ENCODE assay signal across 1 cellular context in the genomic region with DNA sequence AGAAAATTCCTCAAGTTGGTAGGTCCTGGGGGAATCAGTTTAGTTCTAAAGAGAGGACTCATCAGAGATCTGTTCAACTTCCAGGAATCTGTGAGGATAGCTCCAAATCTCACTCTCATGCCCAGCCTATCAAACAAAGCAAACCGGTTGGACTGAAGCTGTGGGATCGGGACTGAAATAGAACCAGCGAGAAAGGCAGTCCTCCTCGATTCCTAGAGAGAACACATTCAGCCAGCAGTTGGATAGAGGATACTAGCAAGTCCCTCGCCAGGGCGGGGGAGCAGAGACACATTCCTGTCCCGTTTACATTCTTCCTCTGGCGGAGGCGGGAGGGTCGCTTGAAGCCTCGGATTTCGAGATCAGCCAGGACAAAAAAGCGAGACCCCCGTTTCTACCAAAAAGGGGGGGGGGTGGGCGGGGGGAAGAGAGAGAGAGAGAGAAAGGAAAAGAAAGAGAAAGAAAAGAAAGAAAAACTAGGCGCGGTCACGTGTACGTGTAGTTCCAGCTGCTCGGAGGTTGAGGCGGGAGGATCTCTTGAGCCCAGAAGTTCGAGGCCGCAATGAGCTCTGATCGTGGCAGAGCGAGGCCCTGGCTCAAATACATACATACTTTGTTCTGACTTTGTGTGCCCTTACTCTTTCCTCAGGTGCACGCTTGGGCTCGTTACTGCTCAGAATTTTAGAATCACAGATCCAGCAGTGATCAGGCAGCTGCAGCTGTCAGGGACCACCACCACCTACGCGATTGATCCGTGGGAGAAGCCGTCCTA.
TF ChIP-seq lines count a peak whose summit lies in the region.

No MANE protein-coding gene starts in this region.

TF ChIP-seq in HepG2, 621 proteins besides CTCF, POLR2A, EP300 and RAD21 (continued from another document):
- no peak for TF ChIP-seq THAP9 (CRISPR knock-in tag; IDR thresholded peaks at IDR 0.05; ENCODE audit: borderline replicate concordance)
- TF ChIP-seq, protein P1, sequence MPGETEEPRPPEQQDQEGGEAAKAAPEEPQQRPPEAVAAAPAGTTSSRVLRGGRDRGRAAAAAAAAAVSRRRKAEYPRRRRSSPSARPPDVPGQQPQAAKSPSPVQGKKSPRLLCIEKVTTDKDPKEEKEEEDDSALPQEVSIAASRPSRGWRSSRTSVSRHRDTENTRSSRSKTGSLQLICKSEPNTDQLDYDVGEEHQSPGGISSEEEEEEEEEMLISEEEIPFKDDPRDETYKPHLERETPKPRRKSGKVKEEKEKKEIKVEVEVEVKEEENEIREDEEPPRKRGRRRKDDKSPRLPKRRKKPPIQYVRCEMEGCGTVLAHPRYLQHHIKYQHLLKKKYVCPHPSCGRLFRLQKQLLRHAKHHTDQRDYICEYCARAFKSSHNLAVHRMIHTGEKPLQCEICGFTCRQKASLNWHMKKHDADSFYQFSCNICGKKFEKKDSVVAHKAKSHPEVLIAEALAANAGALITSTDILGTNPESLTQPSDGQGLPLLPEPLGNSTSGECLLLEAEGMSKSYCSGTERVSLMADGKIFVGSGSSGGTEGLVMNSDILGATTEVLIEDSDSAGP (CRISPR knock-in tag; IDR thresholded peaks at IDR 0.05; ENCODE audit: borderline replicate concordance): 0 out of 2 replicates have a peak, but pooled peaks have one; percentile 31
- TF ChIP-seq XRCC5 (optimal IDR thresholded peaks at IDR 0.05; ENCODE audit: low read length): peak; percentile 80
- TF ChIP-seq MIER2 (CRISPR knock-in tag; IDR thresholded peaks at IDR 0.05): peak; percentile 80
- no peak for TF ChIP-seq YEATS4 (CRISPR knock-in tag; IDR thresholded peaks at IDR 0.05; ENCODE audit: borderline replicate concordance)
- TF ChIP-seq ZMYM3 (CRISPR knock-in tag; IDR thresholded peaks at IDR 0.05): peak; percentile 77
- TF ChIP-seq ZNF687 (CRISPR knock-in tag; IDR thresholded peaks at IDR 0.05): peak; percentile 62
- TF ChIP-seq TBL1XR1 (IDR thresholded peaks at IDR 0.05; ENCODE audit: borderline replicate concordance, low read length, partially characterized antibody): peak; percentile 8
- TF ChIP-seq ZNF629 (CRISPR knock-in tag; conservative IDR thresholded peaks at IDR 0.05): no peak
- TF ChIP-seq MLX (CRISPR knock-in tag; IDR thresholded peaks at IDR 0.05): peak; percentile 62
- TF ChIP-seq KLF15 (CRISPR knock-in tag; IDR thresholded peaks at IDR 0.05; ENCODE audit: borderline replicate concordance): no peak
- TF ChIP-seq IRF2 (CRISPR knock-in tag; IDR thresholded peaks at IDR 0.05): peak; percentile 93
- no peak for TF ChIP-seq ZSCAN25 (CRISPR knock-in tag; IDR thresholded peaks at IDR 0.05)
- TF ChIP-seq SMC3 (IDR thresholded peaks at IDR 0.05; ENCODE audit: low read length): peak; percentile 13; the same call in 1 of the 2 replicates
- peak; percentile 50; the same call in 1 of the 2 replicates for TF ChIP-seq NCOA2 (CRISPR knock-in tag; IDR thresholded peaks at IDR 0.05)
- TF ChIP-seq, protein P2, sequence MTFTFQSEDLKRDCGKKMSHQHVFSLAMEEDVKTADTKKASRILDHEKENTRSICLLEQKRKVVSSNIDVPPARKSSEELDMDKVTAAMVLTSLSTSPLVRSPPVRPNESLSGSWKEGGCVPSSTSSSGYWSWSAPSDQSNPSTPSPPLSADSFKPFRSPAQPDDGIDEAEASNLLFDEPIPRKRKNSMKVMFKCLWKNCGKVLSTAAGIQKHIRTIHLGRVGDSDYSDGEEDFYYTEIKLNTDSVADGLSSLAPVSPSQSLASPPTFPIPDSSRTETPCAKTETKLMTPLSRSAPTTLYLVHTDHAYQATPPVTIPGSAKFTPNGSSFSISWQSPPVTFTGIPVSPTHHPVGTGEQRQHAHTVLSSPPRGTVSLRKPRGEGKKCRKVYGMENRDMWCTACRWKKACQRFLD (CRISPR knock-in tag; IDR thresholded peaks at IDR 0.05; ENCODE audit: borderline replicate concordance): no peak
- TF ChIP-seq, protein P3, sequence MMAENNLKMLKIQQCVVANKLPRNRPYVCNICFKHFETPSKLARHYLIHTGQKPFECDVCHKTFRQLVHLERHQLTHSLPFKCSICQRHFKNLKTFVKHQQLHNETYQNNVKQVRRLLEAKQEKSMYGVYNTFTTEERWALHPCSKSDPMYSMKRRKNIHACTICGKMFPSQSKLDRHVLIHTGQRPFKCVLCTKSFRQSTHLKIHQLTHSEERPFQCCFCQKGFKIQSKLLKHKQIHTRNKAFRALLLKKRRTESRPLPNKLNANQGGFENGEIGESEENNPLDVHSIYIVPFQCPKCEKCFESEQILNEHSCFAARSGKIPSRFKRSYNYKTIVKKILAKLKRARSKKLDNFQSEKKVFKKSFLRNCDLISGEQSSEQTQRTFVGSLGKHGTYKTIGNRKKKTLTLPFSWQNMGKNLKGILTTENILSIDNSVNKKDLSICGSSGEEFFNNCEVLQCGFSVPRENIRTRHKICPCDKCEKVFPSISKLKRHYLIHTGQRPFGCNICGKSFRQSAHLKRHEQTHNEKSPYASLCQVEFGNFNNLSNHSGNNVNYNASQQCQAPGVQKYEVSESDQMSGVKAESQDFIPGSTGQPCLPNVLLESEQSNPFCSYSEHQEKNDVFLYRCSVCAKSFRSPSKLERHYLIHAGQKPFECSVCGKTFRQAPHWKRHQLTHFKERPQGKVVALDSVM (CRISPR knock-in tag; IDR thresholded peaks at IDR 0.05): peak; percentile 97
- no peak for TF ChIP-seq ZNF207 (IDR thresholded peaks at IDR 0.05; ENCODE audit: borderline replicate concordance)
- no peak for TF ChIP-seq THAP8 (CRISPR knock-in tag; IDR thresholded peaks at IDR 0.05; ENCODE audit: borderline replicate concordance)
- TF ChIP-seq, protein P4, sequence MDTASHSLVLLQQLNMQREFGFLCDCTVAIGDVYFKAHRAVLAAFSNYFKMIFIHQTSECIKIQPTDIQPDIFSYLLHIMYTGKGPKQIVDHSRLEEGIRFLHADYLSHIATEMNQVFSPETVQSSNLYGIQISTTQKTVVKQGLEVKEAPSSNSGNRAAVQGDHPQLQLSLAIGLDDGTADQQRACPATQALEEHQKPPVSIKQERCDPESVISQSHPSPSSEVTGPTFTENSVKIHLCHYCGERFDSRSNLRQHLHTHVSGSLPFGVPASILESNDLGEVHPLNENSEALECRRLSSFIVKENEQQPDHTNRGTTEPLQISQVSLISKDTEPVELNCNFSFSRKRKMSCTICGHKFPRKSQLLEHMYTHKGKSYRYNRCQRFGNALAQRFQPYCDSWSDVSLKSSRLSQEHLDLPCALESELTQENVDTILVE (CRISPR knock-in tag; IDR thresholded peaks at IDR 0.05): peak; percentile 84
- TF ChIP-seq, protein P5, sequence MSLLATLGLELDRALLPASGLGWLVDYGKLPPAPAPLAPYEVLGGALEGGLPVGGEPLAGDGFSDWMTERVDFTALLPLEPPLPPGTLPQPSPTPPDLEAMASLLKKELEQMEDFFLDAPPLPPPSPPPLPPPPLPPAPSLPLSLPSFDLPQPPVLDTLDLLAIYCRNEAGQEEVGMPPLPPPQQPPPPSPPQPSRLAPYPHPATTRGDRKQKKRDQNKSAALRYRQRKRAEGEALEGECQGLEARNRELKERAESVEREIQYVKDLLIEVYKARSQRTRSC (CRISPR knock-in tag; IDR thresholded peaks at IDR 0.05; ENCODE audit: low read depth): no peak
- peak; percentile 51; the same call in 1 of the 2 replicates for TF ChIP-seq HNF1B (CRISPR knock-in tag; IDR thresholded peaks at IDR 0.05)
- no peak for TF ChIP-seq GTF2F1 (IDR thresholded peaks at IDR 0.05; ENCODE audit: low read length)
- TF ChIP-seq ZFYVE20 (CRISPR knock-in tag; IDR thresholded peaks at IDR 0.05; ENCODE audit: borderline replicate concordance, low read depth): 0 out of 2 replicates have a peak, but pooled peaks have one; percentile 45
- TF ChIP-seq ZNF260 (CRISPR knock-in tag; IDR thresholded peaks at IDR 0.05; ENCODE audit: borderline replicate concordance, low read depth): no peak
- peak; percentile 78; the same call in 1 of the 2 replicates for TF ChIP-seq CBX5 (CRISPR knock-in tag; IDR thresholded peaks at IDR 0.05; ENCODE audit: borderline replicate concordance)
- no peak; the same call in 1 of the 2 replicates for TF ChIP-seq HIVEP1 (CRISPR knock-in tag; IDR thresholded peaks at IDR 0.05)
- TF ChIP-seq CEBPB (IDR thresholded peaks at IDR 0.05; ENCODE audit: borderline replicate concordance, low read depth, low read length): no peak
- peak; percentile 91 for TF ChIP-seq ZNF335 (CRISPR knock-in tag; IDR thresholded peaks at IDR 0.05)
- 0 out of 2 replicates have a peak, but pooled peaks have one; percentile 70 for TF ChIP-seq ZNF598 (CRISPR knock-in tag; IDR thresholded peaks at IDR 0.05; ENCODE audit: borderline replicate concordance)
- TF ChIP-seq ELF3 (CRISPR knock-in tag; IDR thresholded peaks at IDR 0.05): peak; percentile 84
- TF ChIP-seq SRSF4 (IDR thresholded peaks at IDR 0.05; ENCODE audit: low read depth, low read length, poor library complexity, severe bottlenecking): no peak
